Comparison of ENCODE assay signal across 14 cellular contexts in genomic region chr6:19153270-19153980, GRCh38.
A peak's percentile ranks its signal among the peaks of the same experiment; 100 is the strongest.
DNase-seq lines count a peak whose midpoint lies in the region; ATAC-seq and TF ChIP-seq lines count a peak whose summit lies in the region.
"Had no signal": no experiment of that assay in that cellular context is flagged by ENCODE, and none has a peak within 500 bp of the region (broad histone marks: within the 10 kb centered on the region; RNA-seq: fewer than 3 reads in every experiment).

No MANE protein-coding gene starts in this region.

- WGBS in body of pancreas, 2 donors = 65 to 72% methylated on average over 7 of the region's 7 CpGs
- WGBS in tibial nerve, 2 donors = 67% methylated on average over 7 of the region's 7 CpGs

- H3K4me1 ChIP-seq in body of pancreas = no peaks in the 10 kb centered on the region
- peaks cover 0 to 5% (median 0%) of the 10 kb centered on the region in 3 donors for H3K4me1 ChIP-seq in skeletal muscle tissue (ENCODE audit: control insufficient read depth in 3 of 3, insufficient read depth in 3 of 3, low read length in 3 of 3)
- peaks cover 0 to 8% (median 2%) of the 10 kb centered on the region in 4 donors for H3K4me1 ChIP-seq in tibial nerve

- no peaks in the 10 kb centered on the region for H3K9me3 ChIP-seq in body of pancreas
- no peaks in the 10 kb centered on the region for H3K9me3 ChIP-seq in skeletal muscle tissue (ENCODE audit: control insufficient read depth in 3 of 3, low read length in 3 of 3)
- no peaks in the 10 kb centered on the region for H3K9me3 ChIP-seq in tibial nerve

- peak; percentile 24 for ATAC-seq in body of pancreas
- ATAC-seq in left cardiac atrium = peak; percentile 75 to 90
- ATAC-seq in GM18519 (IDR thresholded peaks at IDR 0.05; ENCODE audit: low FRiP score, unreplicated experiment) = no peak
- no peak for ATAC-seq in GM18498 (IDR thresholded peaks at IDR 0.05; ENCODE audit: unreplicated experiment)
- ATAC-seq: K562, left colon had no signal

- H3K27me3 ChIP-seq in body of pancreas (no peaks in the 10 kb centered on the region), skeletal muscle tissue (ENCODE audit: control insufficient read depth in 3 of 3, insufficient read depth in 3 of 3, low read length in 3 of 3) (no peaks in the 10 kb centered on the region), tibial nerve (no peaks in the 10 kb centered on the region)

- DNase-seq in EH (ENCODE audit: low read depth) (peak; percentile 75), body of pancreas (no peak), left cardiac atrium (no peak), glomerular visceral epithelial cell (ENCODE audit: extremely low spot score) (no peak), tibial nerve (ENCODE audit: low spot score in 2 of 2) (no peak)
- DNase-seq: DMS79; left colon; NCI-H1694; SHP77; stimulated activated CD4-positive, alpha-beta T cell treated with anti-CD3 and anti-CD28 coated beads, Interleukin-12 subunit alpha, Interleukin-12 subunit beta, amount 100 ng/mL, for 4 hours had no signal

- H3K27ac ChIP-seq in body of pancreas (peak overlapping the region in 1 of 4 donors; percentile 18), skeletal muscle tissue (ENCODE audit: low read depth, low read length) (peak overlapping the region; percentile 67), tibial nerve (peak overlapping the region in 2 of 4 donors; percentile 56 to 74)

- no peak for TF ChIP-seq EP300 in tibial nerve (IDR thresholded peaks at IDR 0.05)

- no peak overlapping the region for H3K9ac ChIP-seq in skeletal muscle tissue (ENCODE audit: low read depth in 1 of 3, low read length in 3 of 3)

- intact Hi-C loops in body of pancreas (cut with DNase I) = no loop called here
- intact Hi-C loops in left cardiac atrium (cut with DNase I) = no loop called here

- TF ChIP-seq CTCF in body of pancreas (IDR thresholded peaks at IDR 0.05) = no peak
- no peak for TF ChIP-seq CTCF in tibial nerve (IDR thresholded peaks at IDR 0.05)

- no peak overlapping the region for H3K4me3 ChIP-seq in body of pancreas
- H3K4me3 ChIP-seq in skeletal muscle tissue (ENCODE audit: low read length in 3 of 3) = no peak overlapping the region
- H3K4me3 ChIP-seq in tibial nerve = no peak overlapping the region
- H3K4me3 ChIP-seq: K562 had no signal

- TF ChIP-seq POLR2A in body of pancreas (IDR thresholded peaks at IDR 0.05) (no peak), tibial nerve (IDR thresholded peaks at IDR 0.05) (no peak)

- H3K36me3 ChIP-seq in body of pancreas (replicated peaks in 1 of 2; ENCODE audit: insufficient read depth in 1 of 2, low read depth in 2 of 2) (no peaks in the 10 kb centered on the region), skeletal muscle tissue (ENCODE audit: control insufficient read depth in 3 of 3, insufficient read depth in 3 of 3, low read length in 3 of 3) (no peaks in the 10 kb centered on the region), tibial nerve (no peaks in the 10 kb centered on the region)

Comparison
In these comparisons a context has a peak if more than half of its experiments do, and no peak if none do; other contexts are left out.
1. ATAC-seq: peak in body of pancreas (single experiment) and left cardiac atrium (2 of 2); none in GM18519 (single experiment) and GM18498 (single experiment).